ENCODE assay signal across 22 cellular contexts in the genomic region with DNA sequence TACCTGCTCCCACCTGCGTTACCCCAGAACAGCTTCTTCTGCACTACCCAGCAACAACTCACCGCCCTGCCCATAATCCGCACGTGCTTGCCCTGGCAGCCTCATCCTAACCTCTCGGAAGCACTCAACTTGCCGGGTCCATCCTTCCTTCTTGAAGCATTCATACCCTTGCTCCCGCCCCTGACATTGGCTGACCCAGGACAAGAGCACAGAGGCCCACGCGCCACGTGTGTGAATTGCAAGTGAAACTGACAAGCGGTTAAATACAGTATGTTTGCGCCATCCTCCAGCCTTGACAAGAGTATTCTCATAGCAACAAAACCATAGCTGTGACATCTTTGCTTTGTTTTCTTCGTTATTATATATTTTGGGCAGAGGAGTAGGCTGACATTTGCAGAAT. TPM values are rescaled to one million over a fixed set of nuclear protein-coding genes. Genes with fewer than 3 reads are reported as not detected.
"Had no signal": no experiment of that assay in that cellular context is flagged by ENCODE, and none has a peak within 500 bp of the region (broad histone marks: within the 10 kb centered on the region; RNA-seq: fewer than 3 reads in every experiment).

No MANE protein-coding gene starts in this region.

- H3K4me3 Mint-ChIP-seq: mesothelial cell of epicardium; natural killer cell treated with Interleukin-12 subunit alpha and Interleukin-12 subunit beta and Interleukin-15 and Interleukin-18, amount 100 ng/mL, for 72 hours; type B pancreatic cell had no signal

- H3K36me3 Mint-ChIP-seq: natural killer cell treated with Interleukin-12 subunit alpha and Interleukin-12 subunit beta and Interleukin-15 and Interleukin-18, amount 100 ng/mL, for 72 hours; type B pancreatic cell had no signal

- H3K4me3 ChIP-seq: coronary artery, heart left ventricle, sigmoid colon, skin epidermis, thyroid gland, uterus had no signal

- H3K27me3 ChIP-seq: thyroid gland, uterus had no signal

- H3K27ac Mint-ChIP-seq: mesothelial cell of epicardium; natural killer cell treated with Interleukin-12 subunit alpha and Interleukin-12 subunit beta and Interleukin-15 and Interleukin-18, amount 100 ng/mL, for 72 hours; type B pancreatic cell had no signal

- H3K27ac ChIP-seq: coronary artery, heart left ventricle, parathyroid adenoma, sigmoid colon, skin epidermis, thyroid gland, uterus had no signal

- H3K9me3 Mint-ChIP-seq: natural killer cell treated with Interleukin-12 subunit alpha and Interleukin-12 subunit beta and Interleukin-15 and Interleukin-18, amount 100 ng/mL, for 72 hours; type B pancreatic cell had no signal

- DNase-seq: effector CD4-positive, alpha-beta T cell; foreskin melanocyte; heart left ventricle; hippocampal formation; islet precursor cell; mammary epithelial cell; sigmoid colon; stimulated activated CD4-positive, alpha-beta T cell treated with anti-CD3 and anti-CD28 coated beads, Interleukin-12 subunit alpha, Interleukin-12 subunit beta, amount 100 ng/mL, for 4 hours; stimulated activated naive CD4-positive, alpha-beta T cell treated with Interleukin-2 at 50 U/mL for 16 hours; thyroid gland; uterus had no signal

- ATAC-seq: heart left ventricle; natural killer cell treated with Interleukin-12 subunit alpha and Interleukin-12 subunit beta and Interleukin-15 and Interleukin-18, amount 100 ng/mL, for 72 hours had no signal

- H3K36me3 ChIP-seq: heart left ventricle, sigmoid colon, thyroid gland, uterus had no signal

- H3K9me3 ChIP-seq: sigmoid colon, thyroid gland, uterus had no signal

- H3K4me1 ChIP-seq: heart left ventricle, parathyroid adenoma, sigmoid colon, thyroid gland, uterus had no signal

- H3K4me1 Mint-ChIP-seq: mesothelial cell of epicardium had no signal

RNA-seq across cellular contexts. Expression of gene OCM, which starts 10.9 kb away (rescaled TPM):
- total RNA-seq: chondrocyte; dermis microvascular lymphatic vessel endothelial cell; heart left ventricle; lower leg skin; mammary epithelial cell; natural killer cell treated with Interleukin-12 subunit alpha and Interleukin-12 subunit beta and Interleukin-15 and Interleukin-18, amount 100 ng/mL, for 72 hours; omental fat pad; pulmonary artery endothelial cell; sigmoid colon; thyroid gland had no signal
